ENCODE assay signal across 10 cellular contexts in genomic region chr9:128081052-128081451, GRCh38. TPM values are rescaled to one million over a fixed set of nuclear protein-coding genes. Genes with fewer than 3 reads are reported as not detected.
DNase-seq lines count a peak whose midpoint lies in the region; ATAC-seq, FAIRE-seq and TF ChIP-seq lines count a peak whose summit lies in the region.
"Had no signal": no experiment of that assay in that cellular context is flagged by ENCODE, and none has a peak within 500 bp of the region (broad histone marks: within the 10 kb centered on the region; RNA-seq: fewer than 3 reads in every experiment).

No MANE protein-coding gene starts in this region.

- intact Hi-C loops in gastrocnemius medialis (cut with DNase I; ENCODE audit: low total_unique reads) = loop anchor here (5.0 kb wide), 1 partner anchor 36 kb away; no protein-coding TSS in a partner anchor

- TF ChIP-seq CTCF in fibroblast of pulmonary artery (IDR thresholded peaks at IDR 0.05; ENCODE audit: low read length, missing control alignments) (no peak), gastrocnemius medialis (IDR thresholded peaks at IDR 0.05 in 4 of 5, conservative IDR thresholded peaks at IDR 0.05 in 1 of 5) (no peak)

- in situ Hi-C loops in gastrocnemius medialis (cut with MboI; ENCODE audit: low sequenced_read_pairs in 4 of 4) (no loop called here), G401 (cut with HindIII; ENCODE audit: low sequenced_read_pairs) (no loop called here)

- no peaks in the 10 kb centered on the region for H3K9me3 ChIP-seq in gastrocnemius medialis
- H3K9me3 ChIP-seq: HAP-1, right lobe of liver had no signal

- H3K4me1 ChIP-seq in gastrocnemius medialis = peaks cover 27 to 41% of the 10 kb centered on the region in 2 donors

- H3K4me3 ChIP-seq in fibroblast of pulmonary artery (replicated peaks; ENCODE audit: low read depth, low read length) (no peak overlapping the region), gastrocnemius medialis (no peak overlapping the region)
- H3K4me3 ChIP-seq: HAP-1, right lobe of liver had no signal

- DNase-seq in GM04504 (ENCODE audit: low read depth) (peak; percentile 90), fibroblast of pulmonary artery (ENCODE audit: low read depth) (peak; percentile 93), gastrocnemius medialis (peak in 1 of 2 donors; percentile 68), G401 (ENCODE audit: low spot score) (no peak), HTR-8/SVneo (ENCODE audit: insufficient read length, low spot score) (no peak)
- no peak for DNase-seq in activated CD4-positive, alpha-beta T cell treated with anti-CD3 and anti-CD28 coated beads for 48 hours
- DNase-seq: right lobe of liver had no signal

- peak overlapping the region; percentile 64 to 83 (median 66) for H3K27ac ChIP-seq in gastrocnemius medialis
- H3K27ac ChIP-seq: right lobe of liver had no signal

- ATAC-seq in SK-N-SH treated with all-trans-retinoic acid at 6 μM for 48 hours (peak; percentile 80), gastrocnemius medialis (peak in 1 of 2 donors; percentile 57), GM19397 (IDR thresholded peaks at IDR 0.05; ENCODE audit: unreplicated experiment) (no peak)

- H3K36me3 ChIP-seq in gastrocnemius medialis = no peaks in the 10 kb centered on the region
- H3K36me3 ChIP-seq: HAP-1, right lobe of liver had no signal

- TF ChIP-seq POLR2A in gastrocnemius medialis (IDR thresholded peaks at IDR 0.05) = no peak

- H3K27me3 ChIP-seq in gastrocnemius medialis = no peaks in the 10 kb centered on the region
- H3K27me3 ChIP-seq: right lobe of liver had no signal

- no peak for FAIRE-seq in HTR-8/SVneo (lab: Jason Lieb, UNC)

TF ChIP-seq in SK-N-SH treated with all-trans-retinoic acid at 6 μM for 48 hours, 23 proteins besides CTCF, POLR2A, EP300 and RAD21:
- TF ChIP-seq SNAI2 (CRISPR knock-in tag; IDR thresholded peaks at IDR 0.05) (no peak), POU6F1 (CRISPR knock-in tag; IDR thresholded peaks at IDR 0.05; ENCODE audit: borderline replicate concordance, low read depth) (no peak), PATZ1 (CRISPR knock-in tag; IDR thresholded peaks at IDR 0.05; ENCODE audit: borderline replicate concordance) (no peak), ZFP30 (CRISPR knock-in tag; IDR thresholded peaks at IDR 0.05) (no peak), TSHZ2 (CRISPR knock-in tag; IDR thresholded peaks at IDR 0.05) (no peak), ZNF565 (CRISPR knock-in tag; conservative IDR thresholded peaks at IDR 0.05; ENCODE audit: low read depth) (no peak), PPARA (CRISPR knock-in tag; IDR thresholded peaks at IDR 0.05; ENCODE audit: borderline replicate concordance) (no peak), ZFP3 (CRISPR knock-in tag; IDR thresholded peaks at IDR 0.05) (no peak), ZNF8 (CRISPR knock-in tag; IDR thresholded peaks at IDR 0.05) (no peak), TCF4 (CRISPR knock-in tag; IDR thresholded peaks at IDR 0.05; ENCODE audit: borderline replicate concordance) (no peak), ISL1 (CRISPR knock-in tag; IDR thresholded peaks at IDR 0.05) (no peak), TOX (CRISPR knock-in tag; IDR thresholded peaks at IDR 0.05; ENCODE audit: borderline replicate concordance) (no peak), ZNF70 (CRISPR knock-in tag; IDR thresholded peaks at IDR 0.05) (no peak), RARB (CRISPR knock-in tag; IDR thresholded peaks at IDR 0.05) (no peak)

RNA-seq across cellular contexts. Expression of gene SLC25A25, which starts 13.0 kb away (rescaled TPM):
- 10 to 100 TPM; 26.9 to 98.7 (median 46.0) TPM for total RNA-seq in gastrocnemius medialis
- 25.5 and 29.0 TPM in 2 replicates for total RNA-seq in G401 (2014; rRNA removed; shearing (Covaris generic))

RNA-seq across cellular contexts. Expression of gene NAIF1, which starts 13.9 kb away (rescaled TPM):
- total RNA-seq in gastrocnemius medialis = 1 to 10 TPM; 3.6 to 7.4 (median 6.9) TPM
- total RNA-seq in G401 (2014; rRNA removed; shearing (Covaris generic)) = 5.4 and 6.6 TPM in 2 replicates

RNA-seq across cellular contexts. Expression of gene PTGES2, which starts 46.5 kb away (rescaled TPM):
- 100 to 1,000 TPM in 3 of 4 donors, 10 to 100 TPM in 1; 95.2 to 266 (median 155) TPM for total RNA-seq in gastrocnemius medialis
- 85.7 and 122 TPM in 2 replicates for total RNA-seq in G401 (2014; rRNA removed; shearing (Covaris generic))

Comparison
In these comparisons a context has a peak if more than half of its experiments do, and no peak if none do; other contexts are left out.
1. DNase-seq: peak in GM04504 (single experiment) and fibroblast of pulmonary artery (single experiment); none in G401 (single experiment), activated CD4-positive, alpha-beta T cell treated with anti-CD3 and anti-CD28 coated beads for 48 hours (single experiment) and HTR-8/SVneo (single experiment).